ENCODE assay signal across 8 cellular contexts in the genomic region with DNA sequence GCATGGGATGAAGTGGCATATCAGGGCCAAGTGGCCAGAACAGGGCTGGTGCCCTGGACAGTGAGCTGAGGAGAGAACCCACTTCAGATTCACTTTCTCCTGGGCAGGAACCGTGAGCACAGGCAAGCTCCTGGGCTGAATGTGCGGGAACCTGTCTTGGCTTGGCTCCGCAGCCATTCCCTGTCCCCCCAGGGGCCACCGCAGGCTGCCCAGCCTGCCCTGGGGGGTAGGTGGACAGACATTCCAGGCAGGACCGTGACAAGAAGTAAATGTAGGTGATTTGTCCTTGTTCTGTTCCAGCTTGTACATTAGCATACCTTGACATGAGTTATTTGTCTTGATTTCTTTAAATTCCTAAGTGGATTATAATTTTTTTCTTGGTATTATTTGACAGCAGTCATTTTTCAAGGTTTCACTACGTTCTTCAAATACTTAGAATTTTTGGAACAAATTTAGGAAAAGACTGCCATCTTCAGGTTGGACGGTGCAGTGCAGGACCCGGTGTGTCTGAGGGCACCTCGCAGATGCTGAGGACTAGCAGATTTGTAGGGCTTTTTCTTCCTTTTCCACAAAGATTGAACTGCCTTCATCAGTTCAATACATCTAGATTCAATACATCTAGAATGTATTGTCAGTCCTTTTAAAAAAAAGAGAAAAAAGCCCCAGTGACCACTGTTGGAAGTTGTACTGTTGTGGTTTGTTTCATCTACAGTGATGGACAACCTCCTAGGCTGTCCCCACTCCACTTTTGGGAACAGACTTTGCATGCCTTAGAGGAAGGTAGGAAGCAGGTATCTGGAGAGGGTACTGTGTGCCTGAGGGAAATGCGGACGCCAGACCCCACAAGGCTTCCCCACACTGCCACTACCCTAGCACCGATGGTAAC.
DNase-seq lines count a peak whose midpoint lies in the region; ATAC-seq and TF ChIP-seq lines count a peak whose summit lies in the region.

No MANE protein-coding gene starts in this region.

- intact Hi-C loops in natural killer cell (cut with micrococcal nuclease) (loop anchor here (2.0 to 5.0 kb wide), 2 partner anchors 297 to 563 kb away; no protein-coding TSS in a partner anchor), breast epithelium (cut with DNase I; ENCODE audit: low total_unique reads) (loop anchor here (10.0 kb wide), 1 partner anchor 569 kb away; no protein-coding TSS in a partner anchor)

- H4K20me1 ChIP-seq in MM.1S (ENCODE audit: insufficient read depth, low read length): no peaks in the 10 kb centered on the region

- no peaks in the 10 kb centered on the region for H3K36me3 Mint-ChIP-seq in natural killer cell
- H3K36me3 Mint-ChIP-seq in natural killer cell treated with Interleukin-12 subunit alpha and Interleukin-12 subunit beta and Interleukin-15 and Interleukin-18, amount 100 ng/mL, for 72 hours: no peaks in the 10 kb centered on the region

- H3K4me1 ChIP-seq in MM.1S (ENCODE audit: low read length) (no peaks in the 10 kb centered on the region), breast epithelium (peaks cover 4 to 7% of the 10 kb centered on the region in 2 donors)

- no peaks in the 10 kb centered on the region for H3K9me2 ChIP-seq in MM.1S (replicated peaks; ENCODE audit: insufficient read depth, low read length)

- no peak overlapping the region for H3K9ac ChIP-seq in MM.1S (ENCODE audit: low read length)

- no peaks in the 10 kb centered on the region for H3K36me3 ChIP-seq in MM.1S (replicated peaks; ENCODE audit: insufficient read depth, low read length)
- no peaks in the 10 kb centered on the region for H3K36me3 ChIP-seq in breast epithelium
- no peaks in the 10 kb centered on the region for H3K36me3 ChIP-seq in kidney epithelial cell (ENCODE audit: control insufficient read depth, insufficient read depth, low read length)

- H3K4me3 Mint-ChIP-seq in natural killer cell: no peak overlapping the region
- no peak overlapping the region for H3K4me3 Mint-ChIP-seq in natural killer cell treated with Interleukin-12 subunit alpha and Interleukin-12 subunit beta and Interleukin-15 and Interleukin-18, amount 100 ng/mL, for 72 hours

- no peaks in the 10 kb centered on the region for H3K79me2 ChIP-seq in MM.1S (ENCODE audit: low read length)

- H3K27ac ChIP-seq in MM.1S (ENCODE audit: low read length) (no peak overlapping the region), breast epithelium (peak overlapping the region; percentile 31 to 74)

- H3K27me3 Mint-ChIP-seq in natural killer cell (ENCODE audit: low read depth in 2 of 2): peaks cover 24 to 33% of the 10 kb centered on the region in 2 donors
- H3K27me3 Mint-ChIP-seq in natural killer cell treated with Interleukin-12 subunit alpha and Interleukin-12 subunit beta and Interleukin-15 and Interleukin-18, amount 100 ng/mL, for 72 hours: peaks cover 11 to 21% of the 10 kb centered on the region in 2 donors

- ATAC-seq in natural killer cell: peak in 2 of 3 donors; percentile 49 to 57
- no peak for ATAC-seq in natural killer cell treated with Interleukin-12 subunit alpha and Interleukin-12 subunit beta and Interleukin-15 and Interleukin-18, amount 100 ng/mL, for 72 hours
- no peak for ATAC-seq in GM21360 (IDR thresholded peaks at IDR 0.05; ENCODE audit: unreplicated experiment)

- H3K4me2 ChIP-seq in MM.1S (ENCODE audit: low read depth, low read length): no peak overlapping the region

- DNase-seq in natural killer cell (no peak), MM.1S (peak; percentile 56), T-helper 1 cell (peak in 3 of 5 donors; percentile 21 to 38 (median 22)), breast epithelium (ENCODE audit: low spot score in 2 of 2) (peak; percentile 55 to 70), kidney epithelial cell (ENCODE audit: low read depth) (no peak)
- no peak for DNase-seq in natural killer cell treated with Interleukin-12 subunit alpha and Interleukin-12 subunit beta and Interleukin-15 and Interleukin-18, amount 100 ng/mL, for 72 hours (ENCODE audit: low spot score)
- peak; percentile 37 to 52 for DNase-seq in stimulated activated CD4-positive, alpha-beta T cell treated with anti-CD3 and anti-CD28 coated beads, Interleukin-2, amount 100 ng/mL, for 48 hours

- H3K27me3 ChIP-seq in MM.1S (replicated peaks; ENCODE audit: insufficient read depth, low read length) (no peaks in the 10 kb centered on the region), breast epithelium (no peaks in the 10 kb centered on the region), kidney epithelial cell (ENCODE audit: control insufficient read depth, insufficient read depth, low read length) (no peaks in the 10 kb centered on the region)

- TF ChIP-seq CTCF in natural killer cell (IDR thresholded peaks at IDR 0.05): no peak
- TF ChIP-seq CTCF in MM.1S (IDR thresholded peaks at IDR 0.05; ENCODE audit: low read length): peak; percentile 80
- TF ChIP-seq CTCF in breast epithelium (IDR thresholded peaks at IDR 0.05): peak; percentile 75 to 91 (median 89)
- peak; percentile 77 for TF ChIP-seq CTCF in kidney epithelial cell (IDR thresholded peaks at IDR 0.05; ENCODE audit: insufficient read depth, low read length, poor library complexity, severe bottlenecking)

- no peak overlapping the region for H2AFZ ChIP-seq in MM.1S (ENCODE audit: low read length)

- H3F3A ChIP-seq in MM.1S (ENCODE audit: insufficient read depth, low read length): no peaks in the 10 kb centered on the region

- H3K9me3 Mint-ChIP-seq in natural killer cell: no peaks in the 10 kb centered on the region
- H3K9me3 Mint-ChIP-seq in natural killer cell treated with Interleukin-12 subunit alpha and Interleukin-12 subunit beta and Interleukin-15 and Interleukin-18, amount 100 ng/mL, for 72 hours: no peaks in the 10 kb centered on the region

- H3K4me1 Mint-ChIP-seq in natural killer cell: no peaks in the 10 kb centered on the region
- no peaks in the 10 kb centered on the region for H3K4me1 Mint-ChIP-seq in natural killer cell treated with Interleukin-12 subunit alpha and Interleukin-12 subunit beta and Interleukin-15 and Interleukin-18, amount 100 ng/mL, for 72 hours (ENCODE audit: low read depth in 2 of 2)

- H3K4me3 ChIP-seq in MM.1S (ENCODE audit: low read length) (no peak overlapping the region), breast epithelium (peak overlapping the region in 1 of 3 donors; percentile 8), kidney epithelial cell (ENCODE audit: low read depth, low read length) (no peak overlapping the region)

- H3K27ac Mint-ChIP-seq in natural killer cell: no peak overlapping the region
- H3K27ac Mint-ChIP-seq in natural killer cell treated with Interleukin-12 subunit alpha and Interleukin-12 subunit beta and Interleukin-15 and Interleukin-18, amount 100 ng/mL, for 72 hours: no peak overlapping the region

- no peaks in the 10 kb centered on the region for H3K9me3 ChIP-seq in MM.1S (replicated peaks; ENCODE audit: insufficient read depth, low read length)
- H3K9me3 ChIP-seq in breast epithelium: no peaks in the 10 kb centered on the region

- no peak for TF ChIP-seq POLR2A in breast epithelium (IDR thresholded peaks at IDR 0.05)

Comparison
In these comparisons a context has a peak if more than half of its experiments do, and no peak if none do; other contexts are left out.
1. ATAC-seq: peak in natural killer cell (2 of 3); none in natural killer cell treated with Interleukin-12 subunit alpha and Interleukin-12 subunit beta and Interleukin-15 and Interleukin-18, amount 100 ng/mL, for 72 hours (0 of 2) and GM21360 (single experiment).
2. DNase-seq: peak in MM.1S (single experiment), T-helper 1 cell (3 of 5), breast epithelium (2 of 2) and stimulated activated CD4-positive, alpha-beta T cell treated with anti-CD3 and anti-CD28 coated beads, Interleukin-2, amount 100 ng/mL, for 48 hours (2 of 2); none in natural killer cell (single experiment), natural killer cell treated with Interleukin-12 subunit alpha and Interleukin-12 subunit beta and Interleukin-15 and Interleukin-18, amount 100 ng/mL, for 72 hours (single experiment) and kidney epithelial cell (single experiment).